Comparison of ENCODE assay signal across 18 cellular contexts in genomic region chr14:59939828-59940227, GRCh38. TPM values are rescaled to one million over a fixed set of nuclear protein-coding genes. Genes with fewer than 3 reads are reported as not detected.
DNase-seq lines count a peak whose midpoint lies in the region; ATAC-seq and TF ChIP-seq lines count a peak whose summit lies in the region.
"Had no signal": no experiment of that assay in that cellular context is flagged by ENCODE, and none has a peak within 500 bp of the region (broad histone marks: within the 10 kb centered on the region; RNA-seq: fewer than 3 reads in every experiment).

No MANE protein-coding gene starts in this region.

- H3K27ac ChIP-seq in WERI-Rb-1: no peak overlapping the region
- H3K27ac ChIP-seq: adrenal gland, neural progenitor cell had no signal

- H3K27ac Mint-ChIP-seq in activated naive CD8-positive, alpha-beta T cell treated with anti-CD3 and anti-CD28 coated beads, Interleukin-2, amount 50 U/mL, for 24 hours: no peak overlapping the region
- no peak overlapping the region for H3K27ac Mint-ChIP-seq in activated naive CD8-positive, alpha-beta T cell treated with anti-CD3 and anti-CD28 coated beads for 36 hours
- H3K27ac Mint-ChIP-seq: activated CD4-positive, alpha-beta T cell treated with anti-CD3 and anti-CD28 coated beads for 36 hours; CD4-positive, alpha-beta T cell; neural progenitor cell; T-helper 1 cell treated with Interleukin-12 subunit alpha and Interleukin-12 subunit beta and Interleukin-4 antibody, amounts not matched to agents 30 μg/mL and 1 μg/mL, for 36 hours had no signal

- no peaks in the 10 kb centered on the region for H3K27me3 ChIP-seq in WERI-Rb-1 (ENCODE audit: insufficient read depth, low read depth, severe bottlenecking)
- H3K27me3 ChIP-seq: adrenal gland, neural progenitor cell had no signal

- H3K4me3 ChIP-seq in WERI-Rb-1 (ENCODE audit: low read depth, low read length): no peak overlapping the region
- H3K4me3 ChIP-seq: adrenal gland, neural progenitor cell had no signal

- peak; percentile 61 for ATAC-seq in activated naive CD8-positive, alpha-beta T cell treated with anti-CD3 and anti-CD28 coated beads, Interleukin-2, amount 50 U/mL, for 24 hours
- ATAC-seq in HG02571 (IDR thresholded peaks at IDR 0.05; ENCODE audit: unreplicated experiment) (peak; percentile 54), HG03280 (IDR thresholded peaks at IDR 0.05; ENCODE audit: unreplicated experiment) (peak; percentile 76), left ventricle myocardium superior (no peak)
- ATAC-seq: activated CD4-positive, alpha-beta T cell treated with anti-CD3 and anti-CD28 coated beads for 36 hours; sciatic nerve had no signal

- no peak for DNase-seq in activated naive CD8-positive, alpha-beta T cell treated with anti-CD3 and anti-CD28 coated beads, Interleukin-2, amount 50 U/mL, for 24 hours
- no peak for DNase-seq in activated naive CD8-positive, alpha-beta T cell treated with anti-CD3 and anti-CD28 coated beads for 36 hours
- no peak for DNase-seq in NCI-H748 treated with DMSO at 0.1 percent for 48 hours (lab: John Stamatoyannopoulos, UW)
- DNase-seq in activated CD4-positive, alpha-beta T cell treated with anti-CD3 and anti-CD28 coated beads, Interleukin-2, amount 50 U/mL, for 1 hour: no peak
- DNase-seq in WERI-Rb-1: no peak
- DNase-seq in left ventricle myocardium superior: no peak
- DNase-seq: activated CD4-positive, alpha-beta T cell treated with anti-CD3 and anti-CD28 coated beads for 36 hours; adrenal gland; CD4-positive, alpha-beta T cell; cerebellar nuclear complex; MM.1S; stimulated activated CD4-positive, alpha-beta T cell treated with anti-CD3 and anti-CD28 coated beads, Interleukin-4, amount 100 ng/mL, for 4 hours had no signal

- peaks cover 4% of the 10 kb centered on the region for H3K4me1 Mint-ChIP-seq in activated naive CD8-positive, alpha-beta T cell treated with anti-CD3 and anti-CD28 coated beads, Interleukin-2, amount 50 U/mL, for 24 hours
- H3K4me1 Mint-ChIP-seq in activated naive CD8-positive, alpha-beta T cell treated with anti-CD3 and anti-CD28 coated beads for 36 hours: peaks cover 10% of the 10 kb centered on the region
- H3K4me1 Mint-ChIP-seq: neural progenitor cell had no signal

- H3K36me3 Mint-ChIP-seq in activated naive CD8-positive, alpha-beta T cell treated with anti-CD3 and anti-CD28 coated beads, Interleukin-2, amount 50 U/mL, for 24 hours (ENCODE audit: low read depth): no peaks in the 10 kb centered on the region
- H3K36me3 Mint-ChIP-seq in activated naive CD8-positive, alpha-beta T cell treated with anti-CD3 and anti-CD28 coated beads for 36 hours: no peaks in the 10 kb centered on the region

- H3K9me3 ChIP-seq in WERI-Rb-1 (ENCODE audit: severe bottlenecking): no peaks in the 10 kb centered on the region

- H3K36me3 ChIP-seq in WERI-Rb-1: no peaks in the 10 kb centered on the region
- H3K36me3 ChIP-seq: adrenal gland, neural progenitor cell had no signal

- H3K9me3 Mint-ChIP-seq in activated naive CD8-positive, alpha-beta T cell treated with anti-CD3 and anti-CD28 coated beads, Interleukin-2, amount 50 U/mL, for 24 hours: no peaks in the 10 kb centered on the region
- H3K9me3 Mint-ChIP-seq in activated naive CD8-positive, alpha-beta T cell treated with anti-CD3 and anti-CD28 coated beads for 36 hours: peaks cover 1% of the 10 kb centered on the region
- H3K9me3 Mint-ChIP-seq: CD4-positive, alpha-beta T cell; neural progenitor cell; T-helper 1 cell treated with Interleukin-12 subunit alpha and Interleukin-12 subunit beta and Interleukin-4 antibody, amounts not matched to agents 30 μg/mL and 1 μg/mL, for 36 hours had no signal

- no peak for TF ChIP-seq CTCF in WERI-Rb-1 (IDR thresholded peaks at IDR 0.05; ENCODE audit: low read depth, low read length)

- no peak overlapping the region for H3K4me3 Mint-ChIP-seq in activated naive CD8-positive, alpha-beta T cell treated with anti-CD3 and anti-CD28 coated beads, Interleukin-2, amount 50 U/mL, for 24 hours
- H3K4me3 Mint-ChIP-seq in activated naive CD8-positive, alpha-beta T cell treated with anti-CD3 and anti-CD28 coated beads for 36 hours: no peak overlapping the region
- H3K4me3 Mint-ChIP-seq: activated CD4-positive, alpha-beta T cell treated with anti-CD3 and anti-CD28 coated beads for 36 hours; CD4-positive, alpha-beta T cell; neural progenitor cell; T-helper 1 cell treated with Interleukin-12 subunit alpha and Interleukin-12 subunit beta and Interleukin-4 antibody, amounts not matched to agents 30 μg/mL and 1 μg/mL, for 36 hours had no signal

- intact Hi-C loops in left ventricle myocardium superior (cut with micrococcal nuclease): no loop called here

- peaks cover 11% of the 10 kb centered on the region for H3K27me3 Mint-ChIP-seq in activated naive CD8-positive, alpha-beta T cell treated with anti-CD3 and anti-CD28 coated beads, Interleukin-2, amount 50 U/mL, for 24 hours
- H3K27me3 Mint-ChIP-seq in activated naive CD8-positive, alpha-beta T cell treated with anti-CD3 and anti-CD28 coated beads for 36 hours: peaks cover 14% of the 10 kb centered on the region

RNA-seq across cellular contexts. Expression of gene LRRC9, which starts 19.9 kb away (rescaled TPM):
- total RNA-seq in activated naive CD8-positive, alpha-beta T cell treated with anti-CD3 and anti-CD28 coated beads for 36 hours: under 1 TPM; 0.56 to 0.66 TPM
- total RNA-seq in left ventricle myocardium superior: 0.05 TPM
- total RNA-seq: activated CD4-positive, alpha-beta T cell treated with anti-CD3 and anti-CD28 coated beads for 36 hours; CD4-positive, alpha-beta T cell; mesenteric fat pad; sciatic nerve had no signal
